Comparison of ENCODE assay signal across 9 cellular contexts in genomic region chr10:6050801-6051445, GRCh38. TPM values are rescaled to one million over a fixed set of nuclear protein-coding genes. Genes with fewer than 3 reads are reported as not detected.
DNase-seq lines count a peak whose midpoint lies in the region; ATAC-seq lines count a peak whose summit lies in the region.
"Had no signal": no experiment of that assay in that cellular context is flagged by ENCODE, and none has a peak within 500 bp of the region (broad histone marks: within the 10 kb centered on the region; RNA-seq: fewer than 3 reads in every experiment).

No MANE protein-coding gene starts in this region.

- peak overlapping the region; percentile 46 for H3K4me3 ChIP-seq in right cardiac atrium (ENCODE audit: low read length)

- no peaks in the 10 kb centered on the region for H3K9me3 ChIP-seq in right cardiac atrium (ENCODE audit: control insufficient read depth, low read length)

- no peaks in the 10 kb centered on the region for H3K27me3 ChIP-seq in right cardiac atrium (ENCODE audit: control insufficient read depth, insufficient read depth)

- DNase-seq in AML-193 (lab: John Stamatoyannopoulos, UW) (peak; percentile 39 to 40), SK-MEL-5 (ENCODE audit: low read depth, low spot score) (peak; percentile 54), right cardiac atrium (peak; percentile 65 to 85 (median 80)), SW 1271 (lab: John Stamatoyannopoulos, UW) (no peak)
- DNase-seq in activated naive CD4-positive, alpha-beta T cell treated with anti-CD3 and anti-CD28 coated beads, Interleukin-2, amount 50 U/mL, for 72 hours (ENCODE audit: low spot score in 2 of 2), result peak; percentile 83 to 97
- peak; percentile 81 to 83 for DNase-seq in stimulated activated CD4-positive, alpha-beta T cell treated with anti-CD3 and anti-CD28 coated beads, Interleukin-1b, Interleukin-23, amount 100 ng/mL, for 4 hours (ENCODE audit: low read depth in 2 of 2)

- peak overlapping the region; percentile 98 to 99 for H3K27ac Mint-ChIP-seq in activated naive CD4-positive, alpha-beta T cell treated with anti-CD3 and anti-CD28 coated beads, Interleukin-2, amount 50 U/mL, for 72 hours

- WGBS in right cardiac atrium, result 21% methylated on average over 18 of the region's 18 CpGs

- H3K9me3 Mint-ChIP-seq in activated naive CD4-positive, alpha-beta T cell treated with anti-CD3 and anti-CD28 coated beads, Interleukin-2, amount 50 U/mL, for 72 hours, result no peaks in the 10 kb centered on the region

- peak; percentile 66 for ATAC-seq in GM18873 (IDR thresholded peaks at IDR 0.05; ENCODE audit: low FRiP score, unreplicated experiment)
- ATAC-seq in HG03097 (IDR thresholded peaks at IDR 0.05; ENCODE audit: low FRiP score, unreplicated experiment), result peak; percentile 62
- peak; percentile 59 to 65 for ATAC-seq in activated naive CD4-positive, alpha-beta T cell treated with anti-CD3 and anti-CD28 coated beads, Interleukin-2, amount 50 U/mL, for 72 hours
- peak; percentile 64 to 80 for ATAC-seq in right cardiac atrium

- H3K27ac ChIP-seq in right cardiac atrium (ENCODE audit: low read length), result peak overlapping the region; percentile 14

- in situ Hi-C loops in SK-MEL-5 (cut with HindIII; ENCODE audit: low pct_unique_long_range_greater_than_20kb, low sequenced_read_pairs), result no loop called here

- peaks cover 62 to 79% of the 10 kb centered on the region in 2 donors for H3K36me3 Mint-ChIP-seq in activated naive CD4-positive, alpha-beta T cell treated with anti-CD3 and anti-CD28 coated beads, Interleukin-2, amount 50 U/mL, for 72 hours

- intact Hi-C loops in right cardiac atrium (cut with DNase I), result no loop called here

- H3K4me1 ChIP-seq in right cardiac atrium (ENCODE audit: control insufficient read depth, insufficient read depth, low read length), result no peaks in the 10 kb centered on the region

RNA-seq across cellular contexts. Expression of gene IL2RA, which starts 11.2 kb away (rescaled TPM):
- total RNA-seq in SK-MEL-5 (2014; rRNA removed; shearing (Covaris generic)), result not detected in 2 replicates
- not detected in 2 replicates for polyA plus RNA-seq in SK-MEL-5 (2015; cell fraction: cytosol; rRNA removed)
- not detected in 2 replicates for polyA plus RNA-seq in SK-MEL-5 (2015; cell fraction: nucleus; rRNA removed)
- 100 to 1,000 TPM; 531 to 706 TPM for total RNA-seq in activated naive CD4-positive, alpha-beta T cell treated with anti-CD3 and anti-CD28 coated beads, Interleukin-2, amount 50 U/mL, for 72 hours
- 1 to 10 TPM in 1 of 4 donors, under 1 TPM in 3; 0.71 to 1.3 (median 0.82) TPM for total RNA-seq in right cardiac atrium
- polyA plus RNA-seq in right cardiac atrium, result 0.18 TPM
- total RNA-seq: NCI-H460 had no signal

RNA-seq across cellular contexts. Expression of gene RBM17, which starts 37.9 kb away (rescaled TPM):
- 19.0 and 23.1 TPM in 2 replicates for total RNA-seq in SK-MEL-5 (2014; rRNA removed; shearing (Covaris generic))
- polyA plus RNA-seq in SK-MEL-5 (2015; cell fraction: cytosol; rRNA removed), result 35.3 and 35.6 TPM in 2 replicates
- 115 and 165 TPM in 2 replicates for polyA plus RNA-seq in SK-MEL-5 (2015; cell fraction: nucleus; rRNA removed)
- total RNA-seq in activated naive CD4-positive, alpha-beta T cell treated with anti-CD3 and anti-CD28 coated beads, Interleukin-2, amount 50 U/mL, for 72 hours, result 100 to 1,000 TPM; 141 to 227 TPM
- 10 to 100 TPM; 51.6 to 66.5 (median 57.1) TPM for total RNA-seq in right cardiac atrium
- 51.0 TPM for polyA plus RNA-seq in right cardiac atrium

Comparison
In these comparisons a context has a peak if more than half of its experiments do, and no peak if none do; other contexts are left out.
1. DNase-seq: peak in AML-193 (2 of 2), SK-MEL-5 (single experiment), activated naive CD4-positive, alpha-beta T cell treated with anti-CD3 and anti-CD28 coated beads, Interleukin-2, amount 50 U/mL, for 72 hours (2 of 2), right cardiac atrium (3 of 3) and stimulated activated CD4-positive, alpha-beta T cell treated with anti-CD3 and anti-CD28 coated beads, Interleukin-1b, Interleukin-23, amount 100 ng/mL, for 4 hours (2 of 2); none in SW 1271 (0 of 2).
2. RNA of gene IL2RA, which starts 11.2 kb away (total RNA-seq): 531 to 706 TPM in activated naive CD4-positive, alpha-beta T cell treated with anti-CD3 and anti-CD28 coated beads, Interleukin-2, amount 50 U/mL, for 72 hours; 0.71 to 1.3 TPM in right cardiac atrium and not detected in SK-MEL-5; every median in the first group is over 100 times any median in the second.
3. Peak in every context shown above with its lines, with median percentiles within 50 percentile points of each other: ATAC-seq.